ENCODE assay signal across 1 cellular context in genomic region chr15:77625376-77625775, GRCh38.
TF ChIP-seq lines count a peak whose summit lies in the region.

No MANE protein-coding gene starts in this region.

TF ChIP-seq in HepG2, 621 proteins besides CTCF, POLR2A, EP300 and RAD21 (continued from another document):
- TF ChIP-seq ZXDC (CRISPR knock-in tag; IDR thresholded peaks at IDR 0.05): no peak
- no peak for TF ChIP-seq GPBP1L1 (CRISPR knock-in tag; IDR thresholded peaks at IDR 0.05)
- no peak for TF ChIP-seq MIER3 (CRISPR knock-in tag; IDR thresholded peaks at IDR 0.05; ENCODE audit: borderline replicate concordance)
- no peak for TF ChIP-seq HNRNPH1 (optimal IDR thresholded peaks at IDR 0.05; ENCODE audit: low read depth, low read length)
TF ChIP-seq in HepG2: peak in this region for 1.
